10 cellular contexts compared by ENCODE assay signal in genomic region chr2:10188211-10188610, GRCh38.
DNase-seq lines count a peak whose midpoint lies in the region; ATAC-seq and TF ChIP-seq lines count a peak whose summit lies in the region.
"Had no signal": no experiment of that assay in that cellular context is flagged by ENCODE, and none has a peak within 500 bp of the region (broad histone marks: within the 10 kb centered on the region; RNA-seq: fewer than 3 reads in every experiment).

No MANE protein-coding gene starts in this region.

- DNase-seq in EL (peak; percentile 34), choroid plexus epithelial cell (ENCODE audit: low read depth) (peak; percentile 54), myocyte (ENCODE audit: low read depth) (peak; percentile 30), NCI-H510A treated with DMSO at 0.1 percent for 48 hours (lab: John Stamatoyannopoulos, UW) (no peak), C1 segment of cervical spinal cord (lab: John Stamatoyannopoulos, UW) (no peak)
- no peak for DNase-seq in activated naive CD4-positive, alpha-beta T cell treated with Interleukin-2 at 50 U/mL for 16 hours
- DNase-seq: activated T-cell treated with anti-CD3 and anti-CD28 coated beads, Interleukin-2, amount 50 U/mL, for 24 hours; NCI-H1436 had no signal

- TF ChIP-seq CTCF in LNCAP (IDR thresholded peaks at IDR 0.05) (peak; percentile 26; the same call in 1 of the 2 replicates), choroid plexus epithelial cell (conservative IDR thresholded peaks at IDR 0.05; ENCODE audit: low read depth, low read length) (peak; percentile 65)

- ATAC-seq in GM18870 (IDR thresholded peaks at IDR 0.05; ENCODE audit: unreplicated experiment): no peak

- H3K4me3 ChIP-seq in choroid plexus epithelial cell (ENCODE audit: low read depth, low read length): no peak overlapping the region

Comparison
In these comparisons a context has a peak if more than half of its experiments do, and no peak if none do; other contexts are left out.
1. DNase-seq: peak in EL (single experiment), choroid plexus epithelial cell (single experiment) and myocyte (single experiment); none in activated naive CD4-positive, alpha-beta T cell treated with Interleukin-2 at 50 U/mL for 16 hours (single experiment), NCI-H510A treated with DMSO at 0.1 percent for 48 hours (single experiment) and C1 segment of cervical spinal cord (0 of 14).